20 cellular contexts compared by ENCODE assay signal in the genomic region with DNA sequence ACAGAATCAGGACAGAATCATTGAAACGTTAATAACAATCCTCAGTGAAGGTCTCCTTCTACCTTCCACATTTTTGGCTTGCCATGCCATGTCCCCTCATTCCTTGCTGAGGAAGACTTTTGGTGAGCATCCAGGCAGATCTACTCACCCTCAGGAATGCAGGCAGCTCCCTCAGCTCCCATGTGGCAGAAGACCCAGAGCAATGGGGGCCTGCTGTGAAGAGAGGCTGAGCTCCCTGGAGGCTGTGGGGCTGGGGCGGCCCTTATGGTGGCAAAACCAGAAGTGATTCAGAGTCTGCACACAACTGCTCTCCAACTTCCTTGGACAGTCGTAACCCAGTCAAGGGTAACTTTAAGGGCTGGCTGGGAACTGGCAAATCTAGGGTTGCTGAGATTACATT.
A peak's percentile ranks its signal among the peaks of the same experiment; 100 is the strongest.
DNase-seq lines count a peak whose midpoint lies in the region; ATAC-seq, FAIRE-seq and TF ChIP-seq lines count a peak whose summit lies in the region.
"Had no signal": no experiment of that assay in that cellular context is flagged by ENCODE, and none has a peak within 500 bp of the region (broad histone marks: within the 10 kb centered on the region; RNA-seq: fewer than 3 reads in every experiment).

No MANE protein-coding gene starts in this region.

- H3K9ac ChIP-seq in adipocyte (ENCODE audit: low read length) (no peak overlapping the region), neuronal stem cell (ENCODE audit: low read depth, low read length, poor library complexity) (peak overlapping the region; percentile 2)

- ATAC-seq in omental fat pad (ENCODE audit: low FRiP score) (no peak), HG03108 (IDR thresholded peaks at IDR 0.05; ENCODE audit: unreplicated experiment) (no peak)
- ATAC-seq: A549; activated CD4-positive, CD25-positive, alpha-beta regulatory T cell treated with anti-CD3 and anti-CD28 coated beads, Interleukin-2, amount 50 U/mL, for 24 hours; HCT116; K562; left ventricle myocardium superior had no signal

- H2BK15ac ChIP-seq in neuronal stem cell (ENCODE audit: low read length): no peak overlapping the region

- H3K36me3 ChIP-seq in adipocyte (ENCODE audit: control insufficient read depth, insufficient read depth, low read length, severe bottlenecking) (no peaks in the 10 kb centered on the region), neuronal stem cell (replicated peaks in 1 of 2; ENCODE audit: control insufficient read depth in 2 of 2, insufficient read depth in 2 of 2, low read length in 2 of 2) (no peaks in the 10 kb centered on the region), small intestine (ENCODE audit: control insufficient read depth in 2 of 2, insufficient read depth in 2 of 2, low read length in 2 of 2) (no peaks in the 10 kb centered on the region)
- H3K36me3 ChIP-seq: right atrium auricular region, SJSA1, thyroid gland had no signal

- peak overlapping the region; percentile 58 for H3K27ac Mint-ChIP-seq in activated CD4-positive, alpha-beta T cell treated with anti-CD3 and anti-CD28 coated beads, Interleukin-2, amount 10 ng/mL, durations not matched to agents 24 days and 14 days
- H3K27ac Mint-ChIP-seq: CD4-positive, CD25-positive, alpha-beta regulatory T cell had no signal

- H3K27me3 Mint-ChIP-seq in activated CD4-positive, alpha-beta T cell treated with anti-CD3 and anti-CD28 coated beads, Interleukin-2, amount 10 ng/mL, durations not matched to agents 24 days and 14 days: no peaks in the 10 kb centered on the region
- H3K27me3 Mint-ChIP-seq: CD4-positive, CD25-positive, alpha-beta regulatory T cell had no signal

- no peak overlapping the region for H3K27ac ChIP-seq in neuronal stem cell (replicated peaks; ENCODE audit: low read length)
- no peak overlapping the region for H3K27ac ChIP-seq in small intestine (ENCODE audit: low read depth in 1 of 2, low read length in 1 of 2)
- H3K27ac ChIP-seq: A549, right atrium auricular region, SJSA1, thyroid gland had no signal

- peaks cover 7% of the 10 kb centered on the region for H3K9me3 Mint-ChIP-seq in activated CD4-positive, alpha-beta T cell treated with anti-CD3 and anti-CD28 coated beads, Interleukin-2, amount 10 ng/mL, durations not matched to agents 24 days and 14 days
- H3K9me3 Mint-ChIP-seq: CD4-positive, CD25-positive, alpha-beta regulatory T cell had no signal

- WGBS in neuronal stem cell (ENCODE audit: extremely low coverage in 2 of 2, insufficient read length in 2 of 2, insufficient replicate concordance in 1 of 2), 2 donors: no CpG with 5 or more reads among the region's 3 CpGs
- 85 to 91% (median 87%) methylated on average over 3 of the region's 3 CpGs for WGBS in small intestine, 3 donors

- H3K27me3 ChIP-seq in adipocyte (replicated peaks; ENCODE audit: control insufficient read depth, insufficient read depth, low read length) (no peaks in the 10 kb centered on the region), neuronal stem cell (ENCODE audit: control insufficient read depth in 3 of 3, insufficient read depth in 3 of 3, low read depth in 1 of 3, low read length in 3 of 3) (no peaks in the 10 kb centered on the region), small intestine (ENCODE audit: control insufficient read depth in 2 of 2, insufficient read depth in 2 of 2, low read length in 2 of 2) (no peaks in the 10 kb centered on the region)
- H3K27me3 ChIP-seq: right atrium auricular region, SJSA1, thyroid gland had no signal

- no peak for FAIRE-seq in small intestine (lab: Jason Lieb, UNC)
- FAIRE-seq: K562 had no signal

- no peak overlapping the region for H2AK5ac ChIP-seq in neuronal stem cell (ENCODE audit: low read depth, low read length)

- no peak for DNase-seq in activated CD4-positive, alpha-beta T cell treated with anti-CD3 and anti-CD28 coated beads, Interleukin-2, amount 10 ng/mL, durations not matched to agents 24 days and 14 days
- no peak for DNase-seq in activated CD4-positive, alpha-beta T cell treated with anti-CD3 and anti-CD28 coated beads for 1 hour
- peak; percentile 15 for DNase-seq in HT1080 (ENCODE audit: low read depth)
- DNase-seq in adipocyte (ENCODE audit: low read depth): peak; percentile 33
- DNase-seq in neuronal stem cell (ENCODE audit: low spot score): no peak
- no peak for DNase-seq in omental fat pad (ENCODE audit: low spot score)
- DNase-seq in small intestine: no peak
- DNase-seq: activated naive CD4-positive, alpha-beta T cell treated with anti-CD3 and anti-CD28 coated beads, Interleukin-2, amount 50 U/mL, for 16 hours; CD4-positive, CD25-positive, alpha-beta regulatory T cell; left ventricle myocardium superior; NCI-H82; stimulated activated naive CD4-positive, alpha-beta T cell; thyroid gland had no signal

- no peak for TF ChIP-seq CTCF in omental fat pad (IDR thresholded peaks at IDR 0.05)

- no peak overlapping the region for H2BK120ac ChIP-seq in neuronal stem cell (ENCODE audit: low read depth, low read length)

- H3K4me3 ChIP-seq in adipocyte (ENCODE audit: low read length) (no peak overlapping the region), neuronal stem cell (ENCODE audit: low read length in 2 of 2) (no peak overlapping the region), small intestine (ENCODE audit: low read depth in 1 of 2, low read length in 2 of 2) (no peak overlapping the region)
- H3K4me3 ChIP-seq: A549, K562, right atrium auricular region, SJSA1, thyroid gland had no signal

- no peak overlapping the region for H3K4ac ChIP-seq in neuronal stem cell (ENCODE audit: low read length)

- H2AFZ ChIP-seq in neuronal stem cell (ENCODE audit: low read length): no peak overlapping the region

- H3K18ac ChIP-seq in neuronal stem cell (ENCODE audit: low read length): peak overlapping the region; percentile 83

- no peak overlapping the region for H4K91ac ChIP-seq in neuronal stem cell (ENCODE audit: low read depth, low read length, poor library complexity)

- peaks cover 21% of the 10 kb centered on the region for H3K4me1 ChIP-seq in adipocyte (ENCODE audit: control insufficient read depth, insufficient read depth, low read length)
- H3K4me1 ChIP-seq in neuronal stem cell (ENCODE audit: control insufficient read depth in 2 of 2, insufficient read depth in 1 of 2, low read depth in 1 of 2, low read length in 2 of 2): peaks cover 0 to 4% of the 10 kb centered on the region in 2 donors
- H3K4me1 ChIP-seq in small intestine (ENCODE audit: control insufficient read depth in 2 of 2, insufficient read depth in 1 of 2, low read depth in 1 of 2, low read length in 1 of 2): no peaks in the 10 kb centered on the region
- H3K4me1 ChIP-seq: A549, right atrium auricular region, SJSA1, thyroid gland had no signal

- H4K8ac ChIP-seq in neuronal stem cell (ENCODE audit: low read depth, low read length): no peak overlapping the region

- H3K14ac ChIP-seq in neuronal stem cell (ENCODE audit: low read length): no peak overlapping the region

- H3K79me1 ChIP-seq in neuronal stem cell (ENCODE audit: low read depth, low read length): no peaks in the 10 kb centered on the region

- H3K4me2 ChIP-seq in neuronal stem cell (ENCODE audit: insufficient read depth, low read length, poor library complexity, severe bottlenecking): no peak overlapping the region
- H3K4me2 ChIP-seq: A549 had no signal

- no peak overlapping the region for H3K23ac ChIP-seq in neuronal stem cell (ENCODE audit: low read depth, low read length, poor library complexity)

- H2BK5ac ChIP-seq in neuronal stem cell (ENCODE audit: low read length): no peak overlapping the region

- H3K4me3 Mint-ChIP-seq in activated CD4-positive, alpha-beta T cell treated with anti-CD3 and anti-CD28 coated beads, Interleukin-2, amount 10 ng/mL, durations not matched to agents 24 days and 14 days: peak overlapping the region; percentile 62

- peaks cover 45% of the 10 kb centered on the region for H3K4me1 Mint-ChIP-seq in activated CD4-positive, alpha-beta T cell treated with anti-CD3 and anti-CD28 coated beads, Interleukin-2, amount 10 ng/mL, durations not matched to agents 24 days and 14 days

- intact Hi-C loops in activated CD4-positive, alpha-beta T cell treated with anti-CD3 and anti-CD28 coated beads, Interleukin-2, amount 10 ng/mL, durations not matched to agents 24 days and 14 days (cut with micrococcal nuclease): loop anchor here (2.0 to 10.0 kb wide), 4 partner anchors 39 to 529 kb away; a partner anchor contains a TSS

- no peaks in the 10 kb centered on the region for H3K36me3 Mint-ChIP-seq in activated CD4-positive, alpha-beta T cell treated with anti-CD3 and anti-CD28 coated beads, Interleukin-2, amount 10 ng/mL, durations not matched to agents 24 days and 14 days (ENCODE audit: low read depth)

- no peaks in the 10 kb centered on the region for H3K9me3 ChIP-seq in adipocyte (ENCODE audit: control insufficient read depth, low read length)
- no peaks in the 10 kb centered on the region for H3K9me3 ChIP-seq in neuronal stem cell (replicated peaks in 1 of 2; ENCODE audit: control insufficient read depth in 2 of 2, insufficient read depth in 1 of 2, low read depth in 1 of 2, low read length in 2 of 2)
- H3K9me3 ChIP-seq in small intestine (ENCODE audit: control insufficient read depth, low read depth): no peaks in the 10 kb centered on the region
- H3K9me3 ChIP-seq: A549, right atrium auricular region, SJSA1, thyroid gland had no signal

- H2BK12ac ChIP-seq in neuronal stem cell (ENCODE audit: low read length): no peak overlapping the region

Comparison
In these comparisons a context has a peak if more than half of its experiments do, and no peak if none do; other contexts are left out.
1. DNase-seq: peak in HT1080 (single experiment) and adipocyte (single experiment); none in activated CD4-positive, alpha-beta T cell treated with anti-CD3 and anti-CD28 coated beads, Interleukin-2, amount 10 ng/mL, durations not matched to agents 24 days and 14 days (single experiment), activated CD4-positive, alpha-beta T cell treated with anti-CD3 and anti-CD28 coated beads for 1 hour (single experiment), neuronal stem cell (single experiment), omental fat pad (single experiment) and small intestine (single experiment).